ENCODE assay signal across 12 cellular contexts in the genomic region with DNA sequence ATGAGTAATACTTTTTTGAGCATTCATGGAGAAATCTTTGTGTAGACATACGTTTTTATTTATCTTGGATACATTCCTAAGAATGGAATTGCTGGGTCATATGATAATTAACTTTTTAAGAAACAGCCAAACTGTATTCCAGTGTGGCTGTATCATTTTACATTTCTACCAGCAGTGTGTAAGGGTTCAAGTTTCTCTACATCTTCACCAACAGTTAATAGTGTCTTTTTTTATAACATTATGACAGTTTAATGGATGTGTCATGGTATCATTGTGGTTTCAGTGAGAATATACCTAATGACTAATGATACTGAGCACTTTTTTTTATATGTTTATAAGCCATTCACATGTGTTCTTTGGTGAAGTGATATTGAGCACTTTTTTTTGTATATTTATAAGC. TPM values are rescaled to one million over a fixed set of nuclear protein-coding genes. Genes with fewer than 3 reads are reported as not detected.
A peak's percentile ranks its signal among the peaks of the same experiment; 100 is the strongest.
DNase-seq lines count a peak whose midpoint lies in the region; ATAC-seq, FAIRE-seq and TF ChIP-seq lines count a peak whose summit lies in the region.
"Had no signal": no experiment of that assay in that cellular context is flagged by ENCODE, and none has a peak within 500 bp of the region (broad histone marks: within the 10 kb centered on the region; RNA-seq: fewer than 3 reads in every experiment).

No MANE protein-coding gene starts in this region.

- H3K18ac ChIP-seq in trophoblast cell (ENCODE audit: low read length): no peak overlapping the region

- no peak overlapping the region for H3K4ac ChIP-seq in trophoblast cell (ENCODE audit: low read depth, low read length)

- 0 out of 2 replicates have a peak, but pooled peaks cover 3% of the 10 kb centered on the region for H3K36me3 ChIP-seq in RWPE2 (ENCODE audit: low read depth)
- no peaks in the 10 kb centered on the region for H3K36me3 ChIP-seq in trophoblast cell (ENCODE audit: control insufficient read depth in 1 of 2, insufficient read depth in 2 of 2, low read length in 2 of 2)
- H3K36me3 ChIP-seq: esophagus squamous epithelium, right atrium auricular region had no signal

- TF ChIP-seq CTCF in RWPE2 (IDR thresholded peaks at IDR 0.05; ENCODE audit: poor library complexity, severe bottlenecking) (no peak), fibroblast of mammary gland (conservative IDR thresholded peaks at IDR 0.05; ENCODE audit: control insufficient read depth, insufficient read depth, low read depth, low read length) (no peak)

- no peak overlapping the region for H4K12ac ChIP-seq in trophoblast cell (ENCODE audit: low read depth, low read length)

- H2AK5ac ChIP-seq in trophoblast cell (ENCODE audit: low read length): no peak overlapping the region

- H3K23ac ChIP-seq in trophoblast cell (ENCODE audit: low read length): no peak overlapping the region

- H3K9me3 ChIP-seq in RWPE2 (ENCODE audit: severe bottlenecking) (no peaks in the 10 kb centered on the region), trophoblast cell (ENCODE audit: insufficient read depth, low read depth, low read length) (no peaks in the 10 kb centered on the region)
- H3K9me3 ChIP-seq: esophagus squamous epithelium, right atrium auricular region had no signal

- no CpG with 5 or more reads among the region's 1 CpG for WGBS in trophoblast cell (ENCODE audit: extremely low coverage, insufficient coverage, insufficient read length)

- no peak overlapping the region for H3K9ac ChIP-seq in trophoblast cell (ENCODE audit: low read length)

- H4K91ac ChIP-seq in trophoblast cell (ENCODE audit: low read depth, low read length): no peak overlapping the region

- no peak overlapping the region for H4K8ac ChIP-seq in trophoblast cell (ENCODE audit: low read depth, low read length)

- DNase-seq in GM04504 (ENCODE audit: low read depth) (peak; percentile 28), RWPE2 (ENCODE audit: low spot score) (no peak), fibroblast of mammary gland (ENCODE audit: low read depth) (peak; percentile 87), superior temporal gyrus (ENCODE audit: extremely low spot score) (no peak), Kasumi-1 (lab: John Stamatoyannopoulos, UW) (no peak), SIG-M5 (lab: John Stamatoyannopoulos, UW) (no peak), trophoblast cell (no peak)
- DNase-seq: esophagus squamous epithelium, NCI-H510A treated with DMSO at 0.1 percent for 48 hours had no signal

- FAIRE-seq in A204.1 (lab: Jason Lieb, UNC): peak; percentile 30

- ATAC-seq in RWPE2 (ENCODE audit: low read depth): peak; percentile 97
- ATAC-seq: GM23338 had no signal

- no peak overlapping the region for H2BK12ac ChIP-seq in trophoblast cell (ENCODE audit: low read length)

- no peak overlapping the region for H2BK5ac ChIP-seq in trophoblast cell (ENCODE audit: low read depth, low read length, poor library complexity)

- no peak overlapping the region for H3K4me2 ChIP-seq in trophoblast cell (ENCODE audit: low read length)
- H3K4me2 ChIP-seq: GM23338 had no signal

- H3K4me1 ChIP-seq in RWPE2 (ENCODE audit: insufficient read depth, poor library complexity, severe bottlenecking) (peaks cover 35% of the 10 kb centered on the region), trophoblast cell (ENCODE audit: control insufficient read depth in 1 of 2, insufficient read depth in 2 of 2, low read length in 2 of 2) (no peaks in the 10 kb centered on the region)

- no peak overlapping the region for H3K14ac ChIP-seq in trophoblast cell (ENCODE audit: low read length)

- H3K27me3 ChIP-seq in RWPE2 (ENCODE audit: insufficient read depth, poor library complexity, severe bottlenecking): no peaks in the 10 kb centered on the region
- no peaks in the 10 kb centered on the region for H3K27me3 ChIP-seq in trophoblast cell (ENCODE audit: insufficient read depth, low read length)
- H3K27me3 ChIP-seq: esophagus squamous epithelium, right atrium auricular region had no signal

- peaks cover 2% of the 10 kb centered on the region for H3K79me2 ChIP-seq in trophoblast cell (ENCODE audit: control insufficient read depth, insufficient read depth, low read length, poor library complexity)

- H3K4me3 ChIP-seq in RWPE2 (ENCODE audit: severe bottlenecking) (no peak overlapping the region), fibroblast of mammary gland (ENCODE audit: control insufficient read depth, low read depth, low read length) (no peak overlapping the region), trophoblast cell (ENCODE audit: low read depth, low read length) (no peak overlapping the region)
- H3K4me3 ChIP-seq: esophagus squamous epithelium, GM23338, right atrium auricular region had no signal

- H2AFZ ChIP-seq in trophoblast cell (ENCODE audit: insufficient read depth, low read length, poor library complexity): no peak overlapping the region
- H2AFZ ChIP-seq: GM23338 had no signal

- H2BK120ac ChIP-seq in trophoblast cell (ENCODE audit: insufficient read depth, low read length, poor library complexity): no peak overlapping the region

- H3K27ac ChIP-seq in RWPE2 (ENCODE audit: poor library complexity, severe bottlenecking): peak overlapping the region; percentile 12
- H3K27ac ChIP-seq in trophoblast cell (ENCODE audit: low read depth, low read length): no peak overlapping the region
- H3K27ac ChIP-seq: esophagus squamous epithelium, right atrium auricular region had no signal

- H3K79me1 ChIP-seq in trophoblast cell (ENCODE audit: low read length): no peaks in the 10 kb centered on the region

RNA-seq across cellular contexts. Expression of a gene that starts 52.4 kb away (rescaled TPM):
- 22.3 and 23.5 TPM in 2 replicates for polyA plus RNA-seq in trophoblast cell (2013)

Comparison
In these comparisons a context has a peak if more than half of its experiments do, and no peak if none do; other contexts are left out.
1. DNase-seq: peak in GM04504 (single experiment) and fibroblast of mammary gland (single experiment); none in RWPE2 (single experiment), superior temporal gyrus (single experiment), Kasumi-1 (0 of 2), SIG-M5 (single experiment) and trophoblast cell (0 of 2).